Comparison of ENCODE assay signal across 8 cellular contexts in genomic region chrX:43349363-43349762, GRCh38.
DNase-seq lines count a peak whose midpoint lies in the region; ATAC-seq and TF ChIP-seq lines count a peak whose summit lies in the region.

No MANE protein-coding gene starts in this region.

- no peaks in the 10 kb centered on the region for H3K4me1 Mint-ChIP-seq in chondrocyte (ENCODE audit: low read depth)
- H3K4me1 Mint-ChIP-seq in naive thymus-derived CD4-positive, alpha-beta T cell: peaks cover 0 to 15% (median 8%) of the 10 kb centered on the region in 7 donors

- H3K36me3 ChIP-seq in RWPE2 (ENCODE audit: low read depth): no peaks in the 10 kb centered on the region
- no peaks in the 10 kb centered on the region for H3K36me3 ChIP-seq in naive thymus-derived CD4-positive, alpha-beta T cell (ENCODE audit: control insufficient read depth in 2 of 3, insufficient read depth in 3 of 3, low read length in 3 of 3)

- H3K4me1 ChIP-seq in RWPE2 (ENCODE audit: insufficient read depth, poor library complexity, severe bottlenecking): no peaks in the 10 kb centered on the region
- H3K4me1 ChIP-seq in naive thymus-derived CD4-positive, alpha-beta T cell (ENCODE audit: control insufficient read depth in 2 of 2, insufficient read depth in 2 of 2, low read length in 2 of 2): no peaks in the 10 kb centered on the region

- H3K27ac ChIP-seq in RWPE2 (ENCODE audit: poor library complexity, severe bottlenecking): no peak overlapping the region
- no peak overlapping the region for H3K27ac ChIP-seq in naive thymus-derived CD4-positive, alpha-beta T cell (ENCODE audit: low read depth, low read length)

- no peaks in the 10 kb centered on the region for H3K36me3 Mint-ChIP-seq in chondrocyte (ENCODE audit: low read depth)
- no peaks in the 10 kb centered on the region for H3K36me3 Mint-ChIP-seq in naive thymus-derived CD4-positive, alpha-beta T cell

- no peaks in the 10 kb centered on the region for H3K9me3 ChIP-seq in RWPE2 (ENCODE audit: severe bottlenecking)
- no peaks in the 10 kb centered on the region for H3K9me3 ChIP-seq in naive thymus-derived CD4-positive, alpha-beta T cell (ENCODE audit: control insufficient read depth in 2 of 3, low read length in 3 of 3)

- intact Hi-C loops in naive thymus-derived CD4-positive, alpha-beta T cell (cut with micrococcal nuclease): loop anchor here (1.0 to 5.0 kb wide), 3 partner anchors 208 to 1567 kb away; no protein-coding TSS in a partner anchor

- peak; percentile 77 for TF ChIP-seq CTCF in GM13977 (IDR thresholded peaks at IDR 0.05; ENCODE audit: extremely low read depth, insufficient read depth, missing control alignments)
- peak; percentile 44 for TF ChIP-seq CTCF in RWPE2 (IDR thresholded peaks at IDR 0.05; ENCODE audit: poor library complexity, severe bottlenecking)
- peak; percentile 67 for TF ChIP-seq CTCF in chondrocyte (IDR thresholded peaks at IDR 0.05)

- H3K4me3 ChIP-seq in RWPE2 (ENCODE audit: severe bottlenecking): no peak overlapping the region
- no peak overlapping the region for H3K4me3 ChIP-seq in naive thymus-derived CD4-positive, alpha-beta T cell (ENCODE audit: low read length)

- no peak overlapping the region for H3K27ac Mint-ChIP-seq in chondrocyte (ENCODE audit: unreplicated experiment)
- no peak overlapping the region for H3K27ac Mint-ChIP-seq in naive thymus-derived CD4-positive, alpha-beta T cell

- no peaks in the 10 kb centered on the region for H3K9me3 Mint-ChIP-seq in chondrocyte (ENCODE audit: low read depth)
- H3K9me3 Mint-ChIP-seq in naive thymus-derived CD4-positive, alpha-beta T cell: no peaks in the 10 kb centered on the region

- H3K27me3 Mint-ChIP-seq in chondrocyte (ENCODE audit: low read depth): peaks cover 2% of the 10 kb centered on the region
- no peaks in the 10 kb centered on the region for H3K27me3 Mint-ChIP-seq in naive thymus-derived CD4-positive, alpha-beta T cell

- CTCF ChIA-PET in naive thymus-derived CD4-positive, alpha-beta T cell (lab: Charles Lee): interaction anchor here (0.5 kb wide), 1 partner anchor 9 kb away, joined by 4 read pairs; no protein-coding TSS in a partner anchor

- ATAC-seq in HG03108 (IDR thresholded peaks at IDR 0.05; ENCODE audit: unreplicated experiment): peak; percentile 72
- no peak for ATAC-seq in RWPE2 (ENCODE audit: low read depth)
- ATAC-seq in naive thymus-derived CD4-positive, alpha-beta T cell: no peak
- no peak for ATAC-seq in HG03521 (IDR thresholded peaks at IDR 0.05; ENCODE audit: unreplicated experiment)

- peak; percentile 19 for DNase-seq in AG20443 (ENCODE audit: low spot score)
- peak; percentile 22 for DNase-seq in GM13977 (ENCODE audit: low spot score)
- DNase-seq in RWPE2 (ENCODE audit: low spot score): no peak
- no peak for DNase-seq in chondrocyte (ENCODE audit: low spot score)
- DNase-seq in naive thymus-derived CD4-positive, alpha-beta T cell: peak in 7 of 9 donors; percentile 2 to 28 (median 21)
- no peak for DNase-seq in C1 segment of cervical spinal cord (lab: John Stamatoyannopoulos, UW)

- no peak overlapping the region for H3K4me3 Mint-ChIP-seq in chondrocyte (ENCODE audit: unreplicated experiment)
- no peak overlapping the region for H3K4me3 Mint-ChIP-seq in naive thymus-derived CD4-positive, alpha-beta T cell

- POLR2A ChIA-PET in naive thymus-derived CD4-positive, alpha-beta T cell (lab: Charles Lee): interaction anchor here (0.6 kb wide), 1 partner anchor 13 kb away, joined by 3 read pairs; no protein-coding TSS in a partner anchor

- H3K27me3 ChIP-seq in RWPE2 (ENCODE audit: insufficient read depth, poor library complexity, severe bottlenecking): no peaks in the 10 kb centered on the region
- no peaks in the 10 kb centered on the region for H3K27me3 ChIP-seq in naive thymus-derived CD4-positive, alpha-beta T cell (ENCODE audit: control insufficient read depth in 2 of 2, insufficient read depth in 2 of 2, low read length in 2 of 2)

- in situ Hi-C loops in GM13977 (cut with MboI; ENCODE audit: low pct_unique_long_range_greater_than_20kb, low sequenced_read_pairs, unreplicated experiment): loop anchor here (25.0 kb wide), 1 partner anchor 1562 kb away; no protein-coding TSS in a partner anchor

Comparison
In these comparisons a context has a peak if more than half of its experiments do, and no peak if none do; other contexts are left out.
1. DNase-seq: peak in AG20443 (single experiment), GM13977 (single experiment) and naive thymus-derived CD4-positive, alpha-beta T cell (7 of 9); none in RWPE2 (single experiment), chondrocyte (single experiment) and C1 segment of cervical spinal cord (0 of 14).
2. Peak in every context shown above with its lines, with median percentiles within 50 percentile points of each other: CTCF ChIP-seq.